Comparison of ENCODE assay signal across 1 cellular context in genomic region chr1:156767101-156767878, GRCh38.
TF ChIP-seq lines count a peak whose summit lies in the region.

Gene PRCC (plus strand): TSS chr1:156767535. CDS start chr1:156767772, 237 bp downstream.

TF ChIP-seq in HepG2, 621 proteins besides CTCF, POLR2A, EP300 and RAD21 (continued from another document and continues in another):
- TF ChIP-seq HNRNPLL (IDR thresholded peaks at IDR 0.05; ENCODE audit: low read depth, low read length, poor library complexity, severe bottlenecking) (peak; percentile 86), ZNF317 (CRISPR knock-in tag; IDR thresholded peaks at IDR 0.05) (no peak), RFXANK (CRISPR knock-in tag; IDR thresholded peaks at IDR 0.05) (no peak; the same call in none of the 2 replicates), ASH2L (IDR thresholded peaks at IDR 0.05; ENCODE audit: insufficient read length, low read depth, low read length) (peak; percentile 96), ZNF724P (CRISPR knock-in tag; IDR thresholded peaks at IDR 0.05; ENCODE audit: borderline replicate concordance) (no peak), ZNF253 (CRISPR knock-in tag; IDR thresholded peaks at IDR 0.05; ENCODE audit: borderline replicate concordance) (0 out of 2 replicates have a peak, but pooled peaks have one; percentile 19), KDM2A (CRISPR knock-in tag; IDR thresholded peaks at IDR 0.05; ENCODE audit: borderline replicate concordance, low read depth) (peak; percentile 57), ZFP1 (CRISPR knock-in tag; IDR thresholded peaks at IDR 0.05) (0 out of 2 replicates have a peak, but pooled peaks have one; percentile 11), ZC3H4 (CRISPR knock-in tag; IDR thresholded peaks at IDR 0.05; ENCODE audit: borderline replicate concordance) (no peak), CEBPZ (IDR thresholded peaks at IDR 0.05; ENCODE audit: low read length) (no peak), SP4 (CRISPR knock-in tag; IDR thresholded peaks at IDR 0.05) (peak; percentile 47; the same call in 1 of the 2 replicates), NFYB (CRISPR knock-in tag; IDR thresholded peaks at IDR 0.05) (peak; percentile 57), IKZF4 (CRISPR knock-in tag; IDR thresholded peaks at IDR 0.05; ENCODE audit: borderline replicate concordance, low read depth, not compliant biosample characterization) (peak; percentile 23), ZSCAN9 (CRISPR knock-in tag; IDR thresholded peaks at IDR 0.05; ENCODE audit: borderline replicate concordance) (peak; percentile 38; the same call in 1 of the 2 replicates), EHMT2 (IDR thresholded peaks at IDR 0.05; ENCODE audit: borderline replicate concordance, low read depth, low read length) (no peak), ZNF430 (CRISPR knock-in tag; IDR thresholded peaks at IDR 0.05) (0 out of 2 replicates have a peak, but pooled peaks have one; percentile 20), CHD2 (IDR thresholded peaks at IDR 0.05; ENCODE audit: low read depth, low read length) (peak; percentile 75; the same call in 1 of the 2 replicates), ZNF33A (CRISPR knock-in tag; IDR thresholded peaks at IDR 0.05; ENCODE audit: borderline replicate concordance) (no peak; the same call in 1 of the 2 replicates), CREB1 (IDR thresholded peaks at IDR 0.05) (peak; percentile 88), CREB1 (CRISPR knock-in tag; IDR thresholded peaks at IDR 0.05) (peak; percentile 96), FOXA1 (IDR thresholded peaks at IDR 0.05) (no peak), FOXA1 (CRISPR knock-in tag; IDR thresholded peaks at IDR 0.05) (0 out of 2 replicates have a peak, but pooled peaks have one; percentile 10), NFAT5 (CRISPR knock-in tag; IDR thresholded peaks at IDR 0.05) (no peak; the same call in 1 of the 2 replicates), MAFG (CRISPR knock-in tag; IDR thresholded peaks at IDR 0.05) (no peak), SALL2 (CRISPR knock-in tag; IDR thresholded peaks at IDR 0.05) (peak; percentile 58; the same call in 1 of the 2 replicates), ZNF687 (CRISPR knock-in tag; IDR thresholded peaks at IDR 0.05) (peak; percentile 78), PCBP2 (optimal IDR thresholded peaks at IDR 0.05; ENCODE audit: low read depth, low read length, poor library complexity, severe bottlenecking) (no peak), SRSF4 (IDR thresholded peaks at IDR 0.05; ENCODE audit: low read depth, low read length, poor library complexity, severe bottlenecking) (no peak), RBAK (CRISPR knock-in tag; IDR thresholded peaks at IDR 0.05) (no peak), RARA (CRISPR knock-in tag; IDR thresholded peaks at IDR 0.05) (no peak), CHD4 (IDR thresholded peaks at IDR 0.05; ENCODE audit: borderline replicate concordance, low read length) (no peak), ZNF747 (CRISPR knock-in tag; IDR thresholded peaks at IDR 0.05; ENCODE audit: borderline replicate concordance) (peak; percentile 50; the same call in 1 of the 2 replicates), RBFOX2 (IDR thresholded peaks at IDR 0.05; ENCODE audit: low read depth, low read length) (peak; percentile 78), CEBPG (CRISPR knock-in tag; IDR thresholded peaks at IDR 0.05) (no peak), ZNF646 (CRISPR knock-in tag; IDR thresholded peaks at IDR 0.05) (no peak), TAF1 (CRISPR knock-in tag; IDR thresholded peaks at IDR 0.05) (peak; percentile 79), ZNF136 (CRISPR knock-in tag; IDR thresholded peaks at IDR 0.05; ENCODE audit: low read depth) (no peak; the same call in 1 of the 2 replicates), ZNF672 (CRISPR knock-in tag; IDR thresholded peaks at IDR 0.05) (no peak), ZBTB3 (CRISPR knock-in tag; IDR thresholded peaks at IDR 0.05; ENCODE audit: borderline replicate concordance, low read depth) (no peak), GLI4 (CRISPR knock-in tag; IDR thresholded peaks at IDR 0.05; ENCODE audit: borderline replicate concordance) (no peak), AHR (CRISPR knock-in tag; IDR thresholded peaks at IDR 0.05) (0 out of 2 replicates have a peak, but pooled peaks have one; percentile 60), ZNF382 (CRISPR knock-in tag; IDR thresholded peaks at IDR 0.05; ENCODE audit: borderline replicate concordance) (no peak), HES4 (CRISPR knock-in tag; IDR thresholded peaks at IDR 0.05; ENCODE audit: borderline replicate concordance) (0 out of 2 replicates have a peak, but pooled peaks have one; percentile 55), ZNF580 (CRISPR knock-in tag; IDR thresholded peaks at IDR 0.05; ENCODE audit: borderline replicate concordance, low read depth) (peak; percentile 75; the same call in 1 of the 2 replicates)
